Comparison of ENCODE assay signal across 8 cellular contexts in the genomic region with DNA sequence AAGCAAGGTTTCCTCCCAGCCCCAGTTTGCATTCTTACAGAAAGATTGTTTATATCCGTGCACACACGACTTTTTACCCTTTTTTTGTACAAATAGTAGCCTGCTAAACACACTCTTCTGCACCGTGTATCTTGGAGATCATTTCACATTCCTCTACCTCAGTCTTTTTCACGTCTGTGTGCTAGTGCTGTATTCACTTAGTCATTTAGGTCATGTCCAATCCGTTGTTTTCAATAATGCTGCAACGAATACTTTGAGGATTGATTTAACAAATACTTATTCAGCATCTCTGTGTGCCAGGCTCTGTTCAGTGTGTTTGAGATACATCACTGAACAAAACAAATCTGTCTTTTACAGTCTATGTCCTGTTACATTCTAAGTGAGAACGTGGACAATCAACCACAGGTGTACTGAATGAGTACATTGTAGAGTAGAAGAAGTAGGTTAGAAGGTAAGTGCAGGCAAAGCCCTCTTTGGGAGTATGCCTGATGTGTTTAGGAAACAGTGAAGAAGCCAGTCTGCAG. TPM values are rescaled to one million over a fixed set of nuclear protein-coding genes. Genes with fewer than 3 reads are reported as not detected.
DNase-seq lines count a peak whose midpoint lies in the region; ATAC-seq, FAIRE-seq and TF ChIP-seq lines count a peak whose summit lies in the region.

No MANE protein-coding gene starts in this region.

- no peak for ATAC-seq in T-helper 17 cell

- H3K4me3 ChIP-seq in fibroblast of villous mesenchyme (ENCODE audit: low read depth, low read length) (peak overlapping the region; percentile 91), skeletal muscle cell (ENCODE audit: low read depth, low read length) (peak overlapping the region; percentile 84)

- H3K4me1 Mint-ChIP-seq in T-helper 17 cell, result peaks cover 42% of the 10 kb centered on the region

- TF ChIP-seq CTCF in fibroblast of villous mesenchyme (IDR thresholded peaks at IDR 0.05; ENCODE audit: insufficient read depth, low read depth, low read length), result no peak

- DNase-seq in GM19239 (ENCODE audit: insufficient read length, low spot score) (no peak), T-helper 17 cell (no peak), fibroblast of villous mesenchyme (ENCODE audit: low read depth) (no peak), skeletal muscle cell (ENCODE audit: low read depth) (no peak), NCI-H524 (lab: John Stamatoyannopoulos, UW) (no peak), SIG-M5 treated with dmso at 0.1 percent for 504 hours (lab: John Stamatoyannopoulos, UW; ENCODE audit: unreplicated experiment) (no peak), NCI-H345 (lab: John Stamatoyannopoulos, UW) (no peak), NCI-H2029 (lab: John Stamatoyannopoulos, UW) (no peak)

- H3K9me3 ChIP-seq in T-helper 17 cell (ENCODE audit: control insufficient read depth, low read length, poor library complexity, severe bottlenecking), result no peaks in the 10 kb centered on the region

- H3K36me3 Mint-ChIP-seq in T-helper 17 cell (ENCODE audit: low read depth), result no peaks in the 10 kb centered on the region

- H3K4me3 Mint-ChIP-seq in T-helper 17 cell, result peak overlapping the region; percentile 100

- peak overlapping the region; percentile 96 for H3K27ac Mint-ChIP-seq in T-helper 17 cell

- FAIRE-seq in GM19239 (lab: Jason Lieb, UNC), result peak; percentile 89

- H3K27me3 Mint-ChIP-seq in T-helper 17 cell, result no peaks in the 10 kb centered on the region

RNA-seq across cellular contexts. Expression of gene JMJD7, which starts 0.9 kb away (rescaled TPM):
- total RNA-seq in T-helper 17 cell (10 to 100 TPM; 26.7 to 35.6 TPM), fibroblast of villous mesenchyme (2.2 and 3.5 TPM in 2 replicates)

RNA-seq across cellular contexts. Expression of gene PLA2G4B, which starts 9.8 kb away (rescaled TPM):
- total RNA-seq in T-helper 17 cell (10 to 100 TPM; 23.1 to 34.8 TPM), fibroblast of villous mesenchyme (0.97 and 1.3 TPM in 2 replicates)

RNA-seq across cellular contexts. Expression of gene MAPKBP1, which starts 54.5 kb away (rescaled TPM):
- total RNA-seq in T-helper 17 cell, result 10 to 100 TPM; 30.2 to 34.6 TPM
- total RNA-seq in fibroblast of villous mesenchyme, result 30.9 and 36.7 TPM in 2 replicates

Comparison
In these comparisons a context has a peak if more than half of its experiments do, and no peak if none do; other contexts are left out.
1. RNA of gene PLA2G4B, which starts 9.8 kb away (total RNA-seq): 23.1 to 34.8 TPM in T-helper 17 cell; 0.97 to 1.3 TPM in fibroblast of villous mesenchyme; every median in the first group is over 10 times any median in the second.